ENCODE assay signal across 8 cellular contexts in the genomic region with DNA sequence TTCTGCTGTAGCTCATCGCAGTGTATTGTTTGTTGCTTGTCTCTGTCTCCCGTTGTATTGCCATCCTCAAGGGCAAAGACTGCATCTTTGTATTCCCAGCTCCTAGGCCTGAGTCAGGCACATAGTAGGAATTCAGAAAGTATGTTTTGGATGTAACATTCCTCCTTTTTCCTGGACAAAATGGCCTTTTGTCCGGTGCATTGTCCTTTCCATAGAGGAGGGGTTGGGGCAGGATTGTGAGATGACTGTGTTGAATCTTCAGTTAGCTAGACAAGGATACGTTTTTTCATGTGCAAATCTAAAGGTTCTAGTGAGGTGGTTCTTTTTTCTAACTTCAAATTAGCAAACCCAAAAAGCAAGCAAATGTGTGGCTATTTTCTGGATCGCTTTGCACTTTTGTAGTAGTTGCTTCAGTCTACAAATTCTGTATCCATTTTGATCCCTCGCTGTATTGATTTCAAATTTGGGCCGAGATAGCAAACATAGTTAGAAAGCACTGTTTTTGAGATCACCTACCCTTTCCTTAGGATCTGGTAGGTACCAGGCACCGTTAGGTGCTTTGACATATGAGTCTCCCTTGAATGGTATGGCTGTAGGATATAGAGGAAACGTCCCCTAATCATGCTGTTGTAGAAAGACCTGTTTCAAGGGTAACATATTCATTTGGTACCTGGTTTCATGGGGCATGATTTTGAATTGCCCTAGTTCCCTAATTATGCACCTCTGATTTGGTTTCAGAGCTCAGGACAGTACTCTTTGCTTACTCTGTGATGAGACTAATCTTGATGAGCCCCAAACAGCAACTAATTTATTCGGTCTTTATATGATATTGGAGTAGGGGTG.
DNase-seq lines count a peak whose midpoint lies in the region; ATAC-seq and TF ChIP-seq lines count a peak whose summit lies in the region.

No MANE protein-coding gene starts in this region.

- TF ChIP-seq CTCF in GM12875 (IDR thresholded peaks at IDR 0.05; ENCODE audit: borderline replicate concordance, insufficient read depth, low read depth, low read length): no peak
- TF ChIP-seq CTCF in fibroblast of pulmonary artery (IDR thresholded peaks at IDR 0.05; ENCODE audit: low read length, missing control alignments): no peak

- no peak overlapping the region for H3K9ac ChIP-seq in rectal smooth muscle tissue (ENCODE audit: low read length)

- H3K4me3 ChIP-seq in GM12875 (ENCODE audit: low read depth, low read length) (peak overlapping the region; percentile 90), fibroblast of pulmonary artery (replicated peaks; ENCODE audit: low read depth, low read length) (peak overlapping the region; percentile 96), rectal smooth muscle tissue (ENCODE audit: low read length) (peak overlapping the region; percentile 97)

- no peaks in the 10 kb centered on the region for H3K27me3 ChIP-seq in rectal smooth muscle tissue (ENCODE audit: control insufficient read depth, insufficient read depth, low read length)

- peaks cover 3% of the 10 kb centered on the region for H3K36me3 ChIP-seq in rectal smooth muscle tissue (ENCODE audit: control insufficient read depth, insufficient read depth, low read length)

- peak; percentile 13 for DNase-seq in fibroblast of pulmonary artery (ENCODE audit: low read depth)
- DNase-seq in NCI-H2107 treated with DMSO at 0.1 percent for 48 hours (lab: John Stamatoyannopoulos, UW; ENCODE audit: unreplicated experiment): no peak
- DNase-seq in effector CD4-positive, alpha-beta T cell: no peak
- no peak for DNase-seq in stimulated activated CD4-positive, alpha-beta T cell treated with anti-CD3 and anti-CD28 coated beads, Interleukin-4, amount 100 ng/mL, for 1 hour

- TF ChIP-seq POLR2A in Raji (IDR thresholded peaks at IDR 0.05; ENCODE audit: insufficient read depth, low read depth, low read length): 0 out of 2 replicates have a peak, but pooled peaks have one; percentile 7

- H3K27ac ChIP-seq in rectal smooth muscle tissue (ENCODE audit: low read depth, low read length): no peak overlapping the region

- no peak for ATAC-seq in HG03159 (IDR thresholded peaks at IDR 0.05; ENCODE audit: unreplicated experiment)

- peaks cover 8% of the 10 kb centered on the region for H3K4me1 ChIP-seq in rectal smooth muscle tissue (ENCODE audit: control insufficient read depth, insufficient read depth, low read length)
